In genomic region chr21:28124541-28124940, GRCh38 we compare ENCODE assay signal across 1 cellular context.
TF ChIP-seq lines count a peak whose summit lies in the region.

No MANE protein-coding gene starts in this region.

TF ChIP-seq in IMR-90, 13 proteins besides CTCF, POLR2A, EP300 and RAD21 (continued from another document):
- TF ChIP-seq CHD1 (IDR thresholded peaks at IDR 0.05; ENCODE audit: low read depth, low read length) (no peak), CEBPB (IDR thresholded peaks at IDR 0.05; ENCODE audit: low read depth, low read length) (no peak), ELK1 (IDR thresholded peaks at IDR 0.05; ENCODE audit: borderline replicate concordance, low read depth, low read length) (no peak), NFE2L2 (IDR thresholded peaks at IDR 0.05; ENCODE audit: low read depth, low read length) (no peak), RCOR1 (IDR thresholded peaks at IDR 0.05; ENCODE audit: insufficient replicate concordance, low read length) (no peak)
